ENCODE assay signal across 25 cellular contexts in the genomic region with DNA sequence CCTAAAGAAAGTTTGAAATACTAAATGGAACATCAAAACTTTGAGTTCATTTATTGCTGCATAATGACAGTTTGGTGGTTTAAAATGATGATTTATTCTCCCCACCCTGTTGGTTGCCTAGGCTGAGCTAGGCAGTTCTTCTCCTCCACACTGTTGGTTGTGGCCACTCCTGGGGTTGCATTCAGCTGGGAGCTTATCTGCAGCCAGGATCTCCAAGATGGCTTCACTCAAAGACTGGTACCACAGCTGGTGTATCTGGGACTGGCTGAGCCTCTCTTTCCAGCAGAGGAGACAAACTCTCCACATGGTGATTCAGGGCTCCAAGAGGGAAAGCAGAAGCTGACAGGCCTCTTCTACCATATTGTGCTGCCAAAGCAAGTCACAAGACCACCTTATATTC. TPM values are rescaled to one million over a fixed set of nuclear protein-coding genes. Genes with fewer than 3 reads are reported as not detected.
DNase-seq lines count a peak whose midpoint lies in the region; TF ChIP-seq lines count a peak whose summit lies in the region.
"Had no signal": no experiment of that assay in that cellular context is flagged by ENCODE, and none has a peak within 500 bp of the region (broad histone marks: within the 10 kb centered on the region; RNA-seq: fewer than 3 reads in every experiment).

No MANE protein-coding gene starts in this region.

- H2BK5ac ChIP-seq in mesendoderm (ENCODE audit: low read length): no peak overlapping the region

- POLR2A ChIA-PET in activated CD4-positive, alpha-beta memory T cell treated with anti-CD3 and anti-CD28 coated beads for 36 hours (lab: Charles Lee): no interaction called here
- POLR2A ChIA-PET in activated CD4-positive, alpha-beta memory T cell treated with anti-CD3 and anti-CD28 coated beads, Interleukin-2, amount 10 ng/mL, durations not matched to agents 7 days and 5 days (lab: Charles Lee): no interaction called here
- POLR2A ChIA-PET in HEK293T (lab: Yijun Ruan, JAX): no interaction called here

- H3K4me2 ChIP-seq in mesendoderm (ENCODE audit: low read length): no peak overlapping the region

- no peak overlapping the region for H3K4me3 Mint-ChIP-seq in activated CD4-positive, alpha-beta memory T cell treated with anti-CD3 and anti-CD28 coated beads for 36 hours
- no peak overlapping the region for H3K4me3 Mint-ChIP-seq in activated CD4-positive, alpha-beta memory T cell treated with anti-CD3 and anti-CD28 coated beads, Interleukin-2, amount 10 ng/mL, durations not matched to agents 7 days and 5 days
- H3K4me3 Mint-ChIP-seq: CD14-positive monocyte; H9; natural killer cell treated with Interleukin-12 subunit alpha and Interleukin-12 subunit beta and Interleukin-15 and Interleukin-18, amount 100 ng/mL, for 72 hours; T-helper 17 cell had no signal

- peaks cover 27% of the 10 kb centered on the region for H3K4me1 Mint-ChIP-seq in activated CD4-positive, alpha-beta memory T cell treated with anti-CD3 and anti-CD28 coated beads for 36 hours (ENCODE audit: low read depth)
- peaks cover 21% of the 10 kb centered on the region for H3K4me1 Mint-ChIP-seq in activated CD4-positive, alpha-beta memory T cell treated with anti-CD3 and anti-CD28 coated beads, Interleukin-2, amount 10 ng/mL, durations not matched to agents 7 days and 5 days

- peak; percentile 28 for DNase-seq in activated CD4-positive, alpha-beta memory T cell treated with anti-CD3 and anti-CD28 coated beads for 36 hours
- no peak for DNase-seq in activated CD4-positive, alpha-beta memory T cell treated with anti-CD3 and anti-CD28 coated beads, Interleukin-2, amount 10 ng/mL, durations not matched to agents 7 days and 5 days
- peak; percentile 11 for DNase-seq in HEK293T (ENCODE audit: extremely low spot score)
- peak; percentile 53 for DNase-seq in SK-N-DZ (ENCODE audit: low spot score)
- peak; percentile 13 for DNase-seq in mesendoderm
- DNase-seq in KG1 (lab: John Stamatoyannopoulos, UW): no peak
- DNase-seq in NOMO-1 treated with dmso at 0.1 percent for 144 hours (lab: John Stamatoyannopoulos, UW; ENCODE audit: unreplicated experiment): no peak
- DNase-seq in NCI-H446 treated with DMSO at 0.1 percent for 48 hours (lab: John Stamatoyannopoulos, UW): no peak
- DNase-seq: activated CD8-positive, alpha-beta memory T cell treated with anti-CD3 and anti-CD28 coated beads, Interleukin-2, amount 50 U/mL, for 4 hours; activated effector memory CD4-positive, alpha-beta T cell treated with Interleukin-2 at 50 U/mL for 16 hours; anterior cingulate cortex; caudate nucleus; foreskin fibroblast; GF-D8; H9; left ventricle myocardium inferior; midbrain; NCI-H1417; NCI-H510A treated with DMSO at 0.1 percent for 48 hours; pancreas; SHP77 treated with DMSO at 0.1 percent for 48 hours; T-helper 17 cell; testis had no signal

- no peak overlapping the region for H3K56ac ChIP-seq in mesendoderm (ENCODE audit: low read length)

- no peak overlapping the region for H3K18ac ChIP-seq in mesendoderm (ENCODE audit: low read length)

- H2BK15ac ChIP-seq in mesendoderm (replicated peaks; ENCODE audit: low read depth): no peak overlapping the region

- no peaks in the 10 kb centered on the region for H3K27me3 ChIP-seq in mesendoderm (ENCODE audit: insufficient read depth, low read length, poor library complexity)
- H3K27me3 ChIP-seq: testis had no signal

- H3K27me3 Mint-ChIP-seq in activated CD4-positive, alpha-beta memory T cell treated with anti-CD3 and anti-CD28 coated beads for 36 hours: no peaks in the 10 kb centered on the region
- H3K27me3 Mint-ChIP-seq in activated CD4-positive, alpha-beta memory T cell treated with anti-CD3 and anti-CD28 coated beads, Interleukin-2, amount 10 ng/mL, durations not matched to agents 7 days and 5 days: no peaks in the 10 kb centered on the region
- H3K27me3 Mint-ChIP-seq: natural killer cell treated with Interleukin-12 subunit alpha and Interleukin-12 subunit beta and Interleukin-15 and Interleukin-18, amount 100 ng/mL, for 72 hours; T-helper 17 cell had no signal

- no peak overlapping the region for H3K9ac ChIP-seq in mesendoderm (ENCODE audit: low read length)

- H2BK120ac ChIP-seq in mesendoderm (ENCODE audit: low read depth, low read length): no peak overlapping the region

- no peak overlapping the region for H3K4ac ChIP-seq in mesendoderm (ENCODE audit: low read depth, low read length)

- H3K4me1 ChIP-seq in mesendoderm (ENCODE audit: control insufficient read depth, low read depth, low read length): no peaks in the 10 kb centered on the region
- H3K4me1 ChIP-seq: left ventricle myocardium inferior, pancreas, testis had no signal

- no peak overlapping the region for H4K5ac ChIP-seq in mesendoderm (ENCODE audit: low read length)

- CTCF ChIA-PET in activated CD4-positive, alpha-beta memory T cell treated with anti-CD3 and anti-CD28 coated beads for 36 hours (lab: Charles Lee): no interaction called here
- CTCF ChIA-PET in activated CD4-positive, alpha-beta memory T cell treated with anti-CD3 and anti-CD28 coated beads, Interleukin-2, amount 10 ng/mL, durations not matched to agents 7 days and 5 days (lab: Charles Lee): no interaction called here
- CTCF ChIA-PET in HEK293T (lab: Yijun Ruan, JAX): no interaction called here

- no peak overlapping the region for H3K27ac Mint-ChIP-seq in activated CD4-positive, alpha-beta memory T cell treated with anti-CD3 and anti-CD28 coated beads for 36 hours
- no peak overlapping the region for H3K27ac Mint-ChIP-seq in activated CD4-positive, alpha-beta memory T cell treated with anti-CD3 and anti-CD28 coated beads, Interleukin-2, amount 10 ng/mL, durations not matched to agents 7 days and 5 days
- H3K27ac Mint-ChIP-seq: CD14-positive monocyte; H9; natural killer cell treated with Interleukin-12 subunit alpha and Interleukin-12 subunit beta and Interleukin-15 and Interleukin-18, amount 100 ng/mL, for 72 hours; T-helper 17 cell had no signal

- intact Hi-C loops in activated CD4-positive, alpha-beta memory T cell treated with anti-CD3 and anti-CD28 coated beads for 36 hours (cut with micrococcal nuclease): loop anchor here (5.0 kb wide), 2 partner anchors 36 to 1001 kb away; a partner anchor contains a TSS

- no peaks in the 10 kb centered on the region for H3K9me3 Mint-ChIP-seq in activated CD4-positive, alpha-beta memory T cell treated with anti-CD3 and anti-CD28 coated beads for 36 hours
- H3K9me3 Mint-ChIP-seq in activated CD4-positive, alpha-beta memory T cell treated with anti-CD3 and anti-CD28 coated beads, Interleukin-2, amount 10 ng/mL, durations not matched to agents 7 days and 5 days: no peaks in the 10 kb centered on the region
- H3K9me3 Mint-ChIP-seq: natural killer cell treated with Interleukin-12 subunit alpha and Interleukin-12 subunit beta and Interleukin-15 and Interleukin-18, amount 100 ng/mL, for 72 hours had no signal

- no peak overlapping the region for H2AK5ac ChIP-seq in mesendoderm (ENCODE audit: low read length)

- no peaks in the 10 kb centered on the region for H3K36me3 Mint-ChIP-seq in activated CD4-positive, alpha-beta memory T cell treated with anti-CD3 and anti-CD28 coated beads for 36 hours
- H3K36me3 Mint-ChIP-seq in activated CD4-positive, alpha-beta memory T cell treated with anti-CD3 and anti-CD28 coated beads, Interleukin-2, amount 10 ng/mL, durations not matched to agents 7 days and 5 days (ENCODE audit: low read depth): no peaks in the 10 kb centered on the region
- H3K36me3 Mint-ChIP-seq: CD14-positive monocyte; natural killer cell treated with Interleukin-12 subunit alpha and Interleukin-12 subunit beta and Interleukin-15 and Interleukin-18, amount 100 ng/mL, for 72 hours had no signal

- H3K4me3 ChIP-seq in mesendoderm (ENCODE audit: low read length): no peak overlapping the region
- H3K4me3 ChIP-seq: left ventricle myocardium inferior, pancreas, testis had no signal

- no peaks in the 10 kb centered on the region for H3K36me3 ChIP-seq in mesendoderm (ENCODE audit: control insufficient read depth, insufficient read depth, low read length)
- H3K36me3 ChIP-seq: left ventricle myocardium inferior, pancreas had no signal

- H3K23ac ChIP-seq in mesendoderm (ENCODE audit: low read length): no peak overlapping the region

- H4K8ac ChIP-seq in mesendoderm (ENCODE audit: low read depth, low read length): no peak overlapping the region

- H3K79me1 ChIP-seq in mesendoderm (ENCODE audit: low read length): no peaks in the 10 kb centered on the region

- no peak overlapping the region for H3K27ac ChIP-seq in mesendoderm (ENCODE audit: low read depth, low read length)
- H3K27ac ChIP-seq: left ventricle myocardium inferior, pancreas, testis had no signal

- H3K79me2 ChIP-seq in mesendoderm (ENCODE audit: control insufficient read depth, insufficient read depth, low read length): no peaks in the 10 kb centered on the region

TF ChIP-seq in HEK293T, 16 proteins besides CTCF, POLR2A, EP300 and RAD21:
- TF ChIP-seq HDGF (IDR thresholded peaks at IDR 0.05; ENCODE audit: borderline replicate concordance): no peak
- TF ChIP-seq SUZ12 (IDR thresholded peaks at IDR 0.05): no peak
- TF ChIP-seq ARNT (IDR thresholded peaks at IDR 0.05): no peak
TF ChIP-seq in HEK293T: peak in this region for 0.

RNA-seq across cellular contexts. Expression of a gene that starts 33.1 kb away (rescaled TPM):
- total RNA-seq in activated CD4-positive, alpha-beta memory T cell treated with anti-CD3 and anti-CD28 coated beads for 36 hours: 10 to 100 TPM; 45.3 to 47.0 TPM
- 10 to 100 TPM; 59.6 to 65.4 TPM for total RNA-seq in activated CD4-positive, alpha-beta memory T cell treated with anti-CD3 and anti-CD28 coated beads, Interleukin-2, amount 10 ng/mL, durations not matched to agents 7 days and 5 days
- 20.8 and 21.3 TPM in 2 replicates for polyA plus RNA-seq in SK-N-DZ (2014; cell fraction: cytosol; rRNA removed)
- 46.3 and 73.6 TPM in 2 replicates for polyA plus RNA-seq in SK-N-DZ (2014; cell fraction: nucleus; rRNA removed)
- polyA plus RNA-seq in mesendoderm (2013, experiment 1 of 2): 13.2 TPM
- polyA plus RNA-seq in mesendoderm (2013, experiment 2 of 2): 14.0 TPM

Comparison
In these comparisons a context has a peak if more than half of its experiments do, and no peak if none do; other contexts are left out.
1. DNase-seq: peak in activated CD4-positive, alpha-beta memory T cell treated with anti-CD3 and anti-CD28 coated beads for 36 hours (single experiment), HEK293T (single experiment), SK-N-DZ (single experiment) and mesendoderm (single experiment); none in activated CD4-positive, alpha-beta memory T cell treated with anti-CD3 and anti-CD28 coated beads, Interleukin-2, amount 10 ng/mL, durations not matched to agents 7 days and 5 days (single experiment), KG1 (single experiment), NOMO-1 treated with dmso at 0.1 percent for 144 hours (single experiment) and NCI-H446 treated with DMSO at 0.1 percent for 48 hours (single experiment).